Comparison of ENCODE assay signal across 20 cellular contexts in genomic region chr20:42734660-42735368, GRCh38.
DNase-seq lines count a peak whose midpoint lies in the region; ATAC-seq and TF ChIP-seq lines count a peak whose summit lies in the region.
"Had no signal": no experiment of that assay in that cellular context is flagged by ENCODE, and none has a peak within 500 bp of the region (broad histone marks: within the 10 kb centered on the region; RNA-seq: fewer than 3 reads in every experiment).

No MANE protein-coding gene starts in this region.

- no peak overlapping the region for H3K27ac ChIP-seq in left lung
- H3K27ac ChIP-seq: GM23248, RWPE1 had no signal

- no peak for TF ChIP-seq CTCF in left lung (IDR thresholded peaks at IDR 0.05)

- H3K36me3 ChIP-seq in left lung, result no peaks in the 10 kb centered on the region
- H3K36me3 ChIP-seq: HAP-1 had no signal

- DNase-seq in G401 (ENCODE audit: low spot score), result peak; percentile 1
- DNase-seq in NCI-H2029 (lab: John Stamatoyannopoulos, UW), result peak; percentile 35
- no peak for DNase-seq in left lung
- DNase-seq in sciatic nerve (ENCODE audit: low spot score), result no peak
- no peak for DNase-seq in activated naive CD4-positive, alpha-beta T cell treated with anti-CD3 and anti-CD28 coated beads, Interleukin-2, amount 50 U/mL, for 16 hours
- no peak for DNase-seq in NCI-H1417 treated with DMSO at 0.1 percent for 48 hours (lab: John Stamatoyannopoulos, UW)
- DNase-seq in stimulated activated CD4-positive, alpha-beta T cell treated with anti-CD3 and anti-CD28 coated beads, Interleukin-4, amount 100 ng/mL, for 4 hours, result no peak
- DNase-seq: CD4-positive, CD25-positive, alpha-beta regulatory T cell; DMS79 treated with DMSO at 0.1 percent for 48 hours; GM23248; Karpas-422; NCI-H1436; NCI-H187 treated with DMSO at 0.1 percent for 48 hours; NCI-H345; NCI-H526; NK-92 treated with Interleukin-12 subunit alpha and Interleukin-12 subunit beta, amount 100 ng/mL, for 24 hours; SHP77 treated with DMSO at 0.1 percent for 48 hours; SK-N-SH had no signal

- ATAC-seq in left lung (peak; percentile 33), sciatic nerve (peak; percentile 75)

- in situ Hi-C loops in G401 (cut with HindIII; ENCODE audit: low sequenced_read_pairs), result no loop called here

- intact Hi-C loops in left lung (cut with DNase I) (no loop called here), sciatic nerve (cut with DNase I) (no loop called here)

- no peak overlapping the region for H3K4me3 ChIP-seq in left lung
- H3K4me3 ChIP-seq: GM23248, HAP-1 had no signal

- H3K9me3 ChIP-seq in left lung, result no peaks in the 10 kb centered on the region
- H3K9me3 ChIP-seq: HAP-1, SK-N-SH had no signal

- H3K27me3 ChIP-seq in left lung, result no peaks in the 10 kb centered on the region

- no peaks in the 10 kb centered on the region for H3K4me1 ChIP-seq in left lung
- H3K4me1 ChIP-seq: HAP-1 had no signal

Comparison
In these comparisons a context has a peak if more than half of its experiments do, and no peak if none do; other contexts are left out.
1. DNase-seq: peak in G401 (single experiment) and NCI-H2029 (single experiment); none in left lung (0 of 2), sciatic nerve (single experiment), activated naive CD4-positive, alpha-beta T cell treated with anti-CD3 and anti-CD28 coated beads, Interleukin-2, amount 50 U/mL, for 16 hours (single experiment), NCI-H1417 treated with DMSO at 0.1 percent for 48 hours (single experiment) and stimulated activated CD4-positive, alpha-beta T cell treated with anti-CD3 and anti-CD28 coated beads, Interleukin-4, amount 100 ng/mL, for 4 hours (0 of 2).